In the genomic region with DNA sequence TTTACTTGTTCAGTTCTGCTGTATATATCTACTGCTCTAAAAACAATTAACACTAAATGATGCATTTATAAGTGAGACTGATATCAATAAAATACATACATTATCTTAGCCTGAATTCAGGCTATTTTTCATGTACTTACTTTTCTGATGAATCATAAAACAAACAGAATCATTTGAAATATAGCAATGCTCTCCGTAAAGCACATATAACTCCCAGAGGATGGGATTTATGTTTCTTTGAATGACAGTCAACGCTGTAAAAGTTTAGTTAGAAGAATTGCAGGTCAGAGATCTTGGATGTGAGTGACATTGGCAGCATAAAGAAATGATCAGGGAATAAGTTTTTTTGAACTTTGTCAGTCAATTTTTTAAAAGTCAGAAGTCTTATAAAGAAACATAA, we compare ENCODE assay signal across 10 cellular contexts.
"Had no signal": no experiment of that assay in that cellular context is flagged by ENCODE, and none has a peak within 500 bp of the region (broad histone marks: within the 10 kb centered on the region; RNA-seq: fewer than 3 reads in every experiment).

No MANE protein-coding gene starts in this region.

- H3K4me2 ChIP-seq: GM23338 had no signal

- ATAC-seq: GM23338, K562 had no signal

- DNase-seq: H9, HCEC 1CT, HFFc6, IMR-90, KG1 had no signal

- FAIRE-seq: H1, H54, K562 had no signal

- H3K4me3 ChIP-seq: GM23338, K562 had no signal

- H3K27ac ChIP-seq: HL-60 had no signal

- H2AFZ ChIP-seq: GM23338 had no signal
